17 cellular contexts compared by ENCODE assay signal in the genomic region with DNA sequence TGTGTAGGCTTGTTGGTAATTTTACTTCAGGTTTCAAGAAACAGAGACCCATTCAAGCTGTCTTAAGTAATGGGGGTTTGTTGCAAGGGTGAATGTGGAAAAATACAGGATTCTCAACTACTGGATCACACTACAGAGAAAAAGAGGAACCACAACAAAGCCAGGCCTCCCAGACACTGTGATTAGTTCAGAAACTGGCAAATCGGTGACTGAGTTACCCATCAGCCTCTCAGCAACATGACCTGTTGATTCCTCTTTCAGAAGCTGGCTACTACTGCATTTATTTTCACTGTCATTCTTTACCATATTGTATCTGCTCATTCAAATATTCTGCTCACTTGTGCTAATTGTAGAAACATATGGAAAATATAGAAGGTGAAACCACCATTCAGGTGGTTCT. TPM values are rescaled to one million over a fixed set of nuclear protein-coding genes. Genes with fewer than 3 reads are reported as not detected.
DNase-seq lines count a peak whose midpoint lies in the region; ATAC-seq and TF ChIP-seq lines count a peak whose summit lies in the region.
"Had no signal": no experiment of that assay in that cellular context is flagged by ENCODE, and none has a peak within 500 bp of the region (broad histone marks: within the 10 kb centered on the region; RNA-seq: fewer than 3 reads in every experiment).

No MANE protein-coding gene starts in this region.

- TF ChIP-seq CTCF in MM.1S (IDR thresholded peaks at IDR 0.05; ENCODE audit: low read length), result no peak
- no peak for TF ChIP-seq CTCF in progenitor cell of endocrine pancreas (IDR thresholded peaks at IDR 0.05; ENCODE audit: unreplicated experiment)

- no peaks in the 10 kb centered on the region for H3F3A ChIP-seq in MM.1S (ENCODE audit: insufficient read depth, low read length)

- DNase-seq in MM.1S, result no peak
- DNase-seq in SKM-1 (lab: John Stamatoyannopoulos, UW; ENCODE audit: unreplicated experiment), result peak; percentile 13
- DNase-seq in naive thymus-derived CD4-positive, alpha-beta T cell, result no peak
- DNase-seq in left ventricle myocardium superior, result no peak
- no peak for DNase-seq in right cardiac atrium
- no peak for DNase-seq in progenitor cell of endocrine pancreas (ENCODE audit: low spot score, unreplicated experiment)
- no peak for DNase-seq in activated CD8-positive, alpha-beta memory T cell treated with anti-CD3 and anti-CD28 coated beads, Interleukin-2, amount 50 U/mL, for 48 hours
- DNase-seq: activated gamma-delta T cell; endodermal cell; NCI-H2029 treated with DMSO at 0.1 percent for 48 hours; NCI-H526; stimulated activated CD4-positive, alpha-beta T cell treated with anti-CD3 and anti-CD28 coated beads, Interleukin-4, amount 100 ng/mL, for 4 hours; testis had no signal

- intact Hi-C loops in naive thymus-derived CD4-positive, alpha-beta T cell (cut with micrococcal nuclease), result no loop called here
- intact Hi-C loops in left ventricle myocardium superior (cut with micrococcal nuclease), result no loop called here
- intact Hi-C loops in right cardiac atrium (cut with DNase I), result no loop called here

- 0 out of 2 replicates have a peak overlapping the region, but pooled peaks have one; percentile 14 for H2AFZ ChIP-seq in MM.1S (ENCODE audit: low read length)
- H2AFZ ChIP-seq: parathyroid adenoma had no signal

- H3K4me2 ChIP-seq in MM.1S (ENCODE audit: low read depth, low read length), result peak overlapping the region; percentile 6; the same call in 1 of the 2 replicates

- H3K4me1 Mint-ChIP-seq in naive thymus-derived CD4-positive, alpha-beta T cell, result peaks cover 0 to 1% (median 0%) of the 10 kb centered on the region in 7 donors
- H3K4me1 Mint-ChIP-seq in progenitor cell of endocrine pancreas (ENCODE audit: low read depth), result no peaks in the 10 kb centered on the region
- H3K4me1 Mint-ChIP-seq: endodermal cell, T-cell had no signal

- no peaks in the 10 kb centered on the region for H3K79me2 ChIP-seq in MM.1S (ENCODE audit: low read length)
- H3K79me2 ChIP-seq: parathyroid adenoma had no signal

- no peak overlapping the region for H3K9ac ChIP-seq in MM.1S (ENCODE audit: low read length)
- H3K9ac ChIP-seq: parathyroid adenoma had no signal

- peaks cover 0 to 4% (median 0%) of the 10 kb centered on the region in 5 donors for H3K36me3 Mint-ChIP-seq in naive thymus-derived CD4-positive, alpha-beta T cell
- H3K36me3 Mint-ChIP-seq in progenitor cell of endocrine pancreas (ENCODE audit: insufficient read depth), result no peaks in the 10 kb centered on the region
- H3K36me3 Mint-ChIP-seq: T-cell had no signal

- WGBS in right cardiac atrium, result 72% methylated on average over 1 of the region's 1 CpG

- peaks cover 12 to 31% (median 20%) of the 10 kb centered on the region in 5 donors for H3K27me3 Mint-ChIP-seq in naive thymus-derived CD4-positive, alpha-beta T cell
- H3K27me3 Mint-ChIP-seq in progenitor cell of endocrine pancreas, result no peaks in the 10 kb centered on the region

- H4K20me1 ChIP-seq in MM.1S (ENCODE audit: insufficient read depth, low read length), result no peaks in the 10 kb centered on the region

- POLR2A ChIA-PET in naive thymus-derived CD4-positive, alpha-beta T cell (lab: Charles Lee), result no interaction called here

- H3K9me3 Mint-ChIP-seq in naive thymus-derived CD4-positive, alpha-beta T cell, result peaks cover 0 to 7% (median 1%) of the 10 kb centered on the region in 11 donors
- no peaks in the 10 kb centered on the region for H3K9me3 Mint-ChIP-seq in progenitor cell of endocrine pancreas (ENCODE audit: low read depth)
- H3K9me3 Mint-ChIP-seq: endodermal cell had no signal

- H3K36me3 ChIP-seq in MM.1S (replicated peaks; ENCODE audit: insufficient read depth, low read length), result no peaks in the 10 kb centered on the region
- H3K36me3 ChIP-seq in naive thymus-derived CD4-positive, alpha-beta T cell (ENCODE audit: control insufficient read depth in 2 of 3, insufficient read depth in 3 of 3, low read length in 3 of 3), result no peaks in the 10 kb centered on the region

- no peak overlapping the region for H3K4me3 Mint-ChIP-seq in naive thymus-derived CD4-positive, alpha-beta T cell
- H3K4me3 Mint-ChIP-seq in progenitor cell of endocrine pancreas (ENCODE audit: low read depth), result no peak overlapping the region
- H3K4me3 Mint-ChIP-seq: endodermal cell, T-cell had no signal

- no peak overlapping the region for H3K4me3 ChIP-seq in MM.1S (ENCODE audit: low read length)
- no peak overlapping the region for H3K4me3 ChIP-seq in naive thymus-derived CD4-positive, alpha-beta T cell (ENCODE audit: low read length)
- H3K4me3 ChIP-seq in right cardiac atrium (ENCODE audit: low read length), result no peak overlapping the region
- H3K4me3 ChIP-seq: skin epidermis, testis had no signal

- peak overlapping the region; percentile 29; the same call in 1 of the 2 replicates for H3K27ac ChIP-seq in MM.1S (ENCODE audit: low read length)
- H3K27ac ChIP-seq in naive thymus-derived CD4-positive, alpha-beta T cell (ENCODE audit: low read depth, low read length), result no peak overlapping the region
- no peak overlapping the region for H3K27ac ChIP-seq in right cardiac atrium (ENCODE audit: low read length)
- H3K27ac ChIP-seq: parathyroid adenoma, skin epidermis, testis had no signal

- H3K4me1 ChIP-seq in MM.1S (ENCODE audit: low read length), result peaks cover 9% of the 10 kb centered on the region
- H3K4me1 ChIP-seq in naive thymus-derived CD4-positive, alpha-beta T cell (ENCODE audit: control insufficient read depth in 2 of 2, insufficient read depth in 2 of 2, low read length in 2 of 2), result no peaks in the 10 kb centered on the region
- H3K4me1 ChIP-seq in right cardiac atrium (ENCODE audit: control insufficient read depth, insufficient read depth, low read length), result no peaks in the 10 kb centered on the region
- H3K4me1 ChIP-seq: parathyroid adenoma, testis had no signal

- no peak overlapping the region for H3K27ac Mint-ChIP-seq in naive thymus-derived CD4-positive, alpha-beta T cell
- no peak overlapping the region for H3K27ac Mint-ChIP-seq in progenitor cell of endocrine pancreas
- H3K27ac Mint-ChIP-seq: endodermal cell, T-cell had no signal

- peak; percentile 62 for ATAC-seq in GM18861 (IDR thresholded peaks at IDR 0.05; ENCODE audit: unreplicated experiment)
- peak; percentile 61 for ATAC-seq in naive thymus-derived CD4-positive, alpha-beta T cell
- no peak for ATAC-seq in left ventricle myocardium superior
- ATAC-seq in right cardiac atrium, result no peak
- ATAC-seq: T-cell had no signal

- H3K9me3 ChIP-seq in MM.1S (replicated peaks; ENCODE audit: insufficient read depth, low read length), result no peaks in the 10 kb centered on the region
- H3K9me3 ChIP-seq in naive thymus-derived CD4-positive, alpha-beta T cell (ENCODE audit: control insufficient read depth in 2 of 3, low read length in 3 of 3), result no peaks in the 10 kb centered on the region
- no peaks in the 10 kb centered on the region for H3K9me3 ChIP-seq in right cardiac atrium (ENCODE audit: control insufficient read depth, low read length)
- H3K9me3 ChIP-seq: testis had no signal

- H3K9me2 ChIP-seq in MM.1S (replicated peaks; ENCODE audit: insufficient read depth, low read length), result no peaks in the 10 kb centered on the region

- CTCF ChIA-PET in naive thymus-derived CD4-positive, alpha-beta T cell (lab: Charles Lee), result interaction anchor here (0.6 to 1.3 kb wide), 2 partner anchors 10 to 91 kb away, joined by 3 read pairs; no protein-coding TSS in a partner anchor

- H3K27me3 ChIP-seq in MM.1S (replicated peaks; ENCODE audit: insufficient read depth, low read length) (no peaks in the 10 kb centered on the region), right cardiac atrium (ENCODE audit: control insufficient read depth, insufficient read depth) (no peaks in the 10 kb centered on the region)
- no peaks in the 10 kb centered on the region for H3K27me3 ChIP-seq in naive thymus-derived CD4-positive, alpha-beta T cell (ENCODE audit: control insufficient read depth in 2 of 2, insufficient read depth in 2 of 2, low read length in 2 of 2)
- H3K27me3 ChIP-seq: testis had no signal

RNA-seq across cellular contexts. Expression of gene CCDC71L, which starts 16.0 kb away (rescaled TPM):
- 10 to 100 TPM; 10.4 to 14.6 (median 14.1) TPM for total RNA-seq in naive thymus-derived CD4-positive, alpha-beta T cell
- polyA plus RNA-seq in naive thymus-derived CD4-positive, alpha-beta T cell, result 1 to 10 TPM; 2.5 to 3.0 TPM
- total RNA-seq in left ventricle myocardium superior (6.4 TPM), right cardiac atrium (10 to 100 TPM in 2 of 4 donors, 1 to 10 TPM in 2; 9.3 to 12.9 (median 10.0) TPM), progenitor cell of endocrine pancreas (20.3 and 21.0 TPM in 2 replicates)
- polyA plus RNA-seq in right cardiac atrium, result 5.0 TPM

Comparison
In these comparisons a context has a peak if more than half of its experiments do, and no peak if none do; other contexts are left out.
1. ATAC-seq: peak in GM18861 (single experiment) and naive thymus-derived CD4-positive, alpha-beta T cell (single experiment); none in left ventricle myocardium superior (single experiment) and right cardiac atrium (0 of 2).